ENCODE assay signal across 29 cellular contexts in genomic region chr2:218392459-218392858, GRCh38. TPM values are rescaled to one million over a fixed set of nuclear protein-coding genes. Genes with fewer than 3 reads are reported as not detected.
"Had no signal": no experiment of that assay in that cellular context is flagged by ENCODE, and none has a peak within 500 bp of the region (broad histone marks: within the 10 kb centered on the region; RNA-seq: fewer than 3 reads in every experiment).

No MANE protein-coding gene starts in this region.

- ATAC-seq: activated CD4-positive, alpha-beta T cell treated with anti-CD3 and anti-CD28 coated beads for 36 hours; Panc1 had no signal

- H3K36me3 ChIP-seq: adrenal gland, SJCRH30, WERI-Rb-1 had no signal

- H3K27me3 ChIP-seq: adrenal gland, SJCRH30 had no signal

- DNase-seq: activated CD4-positive, alpha-beta memory T cell treated with anti-CD3 and anti-CD28 coated beads, Interleukin-2, amount 10 ng/mL, durations not matched to agents 7 days and 5 days; activated CD4-positive, alpha-beta T cell treated with anti-CD3 and anti-CD28 coated beads for 36 hours; activated CD4-positive, alpha-beta T cell treated with anti-CD3 and anti-CD28 coated beads, Interleukin-2, amount 50 U/mL, for 1 hour; activated CD8-positive, alpha-beta memory T cell treated with anti-CD3 and anti-CD28 coated beads, Interleukin-2, amount 50 U/mL, for 48 hours; activated naive CD4-positive, alpha-beta T cell treated with anti-CD3 and anti-CD28 coated beads, Interleukin-2, amount 50 U/mL, for 16 hours; activated naive CD8-positive, alpha-beta T cell treated with anti-CD3 and anti-CD28 coated beads, Interleukin-2, amount 10 ng/mL, durations not matched to agents 7 days and 5 days; activated T-cell treated with anti-CD3 and anti-CD28 coated beads, Interleukin-2, amount 50 U/mL, for 1 hour; adrenal gland; anterior cingulate cortex; MM.1S; NCI-H1105; NCI-H1436; NCI-H1694 treated with DMSO at 0.1 percent for 48 hours; NCI-H2029 treated with DMSO at 0.1 percent for 48 hours; NCI-H345; NCI-H510A; NCI-H526 treated with DMSO at 0.1 percent for 48 hours; NCI-H82; OCI-M1; RPMI8226; SJCRH30; T-helper 1 cell; WERI-Rb-1 had no signal

- H3K9ac ChIP-seq: SK-N-SH had no signal

- H3K27ac ChIP-seq: adrenal gland, SJCRH30, WERI-Rb-1 had no signal

- H3K4me3 ChIP-seq: adrenal gland, SJCRH30 had no signal

- H3K4me2 ChIP-seq: SK-N-SH had no signal

- H3K9me3 ChIP-seq: adrenal gland, SJCRH30, SK-N-SH had no signal

RNA-seq across cellular contexts. Expression of gene VIL1, which starts 26.5 kb away (rescaled TPM):
- total RNA-seq: activated CD4-positive, alpha-beta memory T cell treated with anti-CD3 and anti-CD28 coated beads, Interleukin-2, amount 10 ng/mL, durations not matched to agents 7 days and 5 days; activated CD4-positive, alpha-beta T cell treated with anti-CD3 and anti-CD28 coated beads for 36 hours; activated CD8-positive, alpha-beta memory T cell treated with anti-CD3 and anti-CD28 coated beads for 36 hours; activated naive CD8-positive, alpha-beta T cell treated with anti-CD3 and anti-CD28 coated beads, Interleukin-2, amount 10 ng/mL, durations not matched to agents 7 days and 5 days; cardiac septum; Right ventricle myocardium superior; T-helper 2 cell treated with Interferon-gamma antibody and Interleukin-4, amounts not matched to agents 100 ng/mL and 5 ng/mL, for 36 hours had no signal

RNA-seq across cellular contexts. Expression of gene CATIP, which starts 35.8 kb away (rescaled TPM):
- total RNA-seq: activated CD4-positive, alpha-beta memory T cell treated with anti-CD3 and anti-CD28 coated beads, Interleukin-2, amount 10 ng/mL, durations not matched to agents 7 days and 5 days; activated CD4-positive, alpha-beta T cell treated with anti-CD3 and anti-CD28 coated beads for 36 hours; activated CD8-positive, alpha-beta memory T cell treated with anti-CD3 and anti-CD28 coated beads for 36 hours; activated naive CD8-positive, alpha-beta T cell treated with anti-CD3 and anti-CD28 coated beads, Interleukin-2, amount 10 ng/mL, durations not matched to agents 7 days and 5 days; cardiac septum; Right ventricle myocardium superior; SJCRH30; T-helper 2 cell treated with Interferon-gamma antibody and Interleukin-4, amounts not matched to agents 100 ng/mL and 5 ng/mL, for 36 hours had no signal
